34 cellular contexts compared by ENCODE assay signal in genomic region chr9:80041821-80042220, GRCh38.
"Had no signal": no experiment of that assay in that cellular context is flagged by ENCODE, and none has a peak within 500 bp of the region (broad histone marks: within the 10 kb centered on the region; RNA-seq: fewer than 3 reads in every experiment).

No MANE protein-coding gene starts in this region.

- H3K4me3 ChIP-seq: ascending aorta, cardiac muscle cell had no signal

- DNase-seq: activated B cell treated with CpG ODN at 0.5 μM for 24 hours; activated CD4-positive, alpha-beta memory T cell treated with anti-CD3 and anti-CD28 coated beads for 36 hours; activated CD4-positive, alpha-beta T cell treated with anti-CD3 and anti-CD28 coated beads for 4 hours; activated CD4-positive, alpha-beta T cell treated with anti-CD3 and anti-CD28 coated beads, Interleukin-2, amount 10 ng/mL, durations not matched to agents 24 days and 14 days; activated CD4-positive, alpha-beta T cell treated with anti-CD3 and anti-CD28 coated beads, Interleukin-2, amount 50 U/mL, for 1 hour; activated CD4-positive, alpha-beta T cell treated with anti-CD3 and anti-CD28 coated beads, Interleukin-2, amount 50 U/mL, for 4 hours; activated CD4-positive, CD25-positive, alpha-beta regulatory T cell treated with anti-CD3 and anti-CD28 coated beads, Interleukin-2, amount 50 U/mL, for 72 hours; activated CD8-positive, alpha-beta memory T cell treated with anti-CD3 and anti-CD28 coated beads, Interleukin-2, amount 10 ng/mL, durations not matched to agents 7 days and 5 days; activated CD8-positive, alpha-beta memory T cell treated with anti-CD3 and anti-CD28 coated beads, Interleukin-2, amount 50 U/mL, for 48 hours; activated CD8-positive, alpha-beta T cell treated with anti-CD3 and anti-CD28 coated beads for 36 hours; activated effector memory CD4-positive, alpha-beta T cell treated with Interleukin-2 at 50 U/mL for 16 hours; activated gamma-delta T cell; activated naive CD4-positive, alpha-beta T cell treated with anti-CD3 and anti-CD28 coated beads, Interleukin-2, amount 10 ng/mL, durations not matched to agents 7 days and 5 days; activated naive CD4-positive, alpha-beta T cell treated with Interleukin-2 at 50 U/mL for 16 hours; activated naive CD8-positive, alpha-beta T cell treated with anti-CD3 and anti-CD28 coated beads, Interleukin-2, amount 10 ng/mL, durations not matched to agents 7 days and 5 days; activated naive CD8-positive, alpha-beta T cell treated with anti-CD3 and anti-CD28 coated beads, Interleukin-2, amount 50 U/mL, for 24 hours; activated T-cell treated with anti-CD3 and anti-CD28 coated beads, Interleukin-2, amount 50 U/mL, for 24 hours; activated T-cell treated with anti-CD3 and anti-CD28 coated beads, Interleukin-2, amount 50 U/mL, for 48 hours; amygdala; anterior cingulate cortex; caudate nucleus; cerebellar nuclear complex; T-helper 1 cell; T-helper 9 cell had no signal

- H3K9me3 Mint-ChIP-seq: activated B cell treated with CpG ODN at 0.5 μM for 24 hours; activated CD4-positive, alpha-beta memory T cell treated with anti-CD3 and anti-CD28 coated beads for 36 hours; activated CD4-positive, alpha-beta T cell treated with anti-CD3 and anti-CD28 coated beads, Interleukin-2, amount 10 ng/mL, durations not matched to agents 24 days and 14 days; activated CD8-positive, alpha-beta T cell treated with anti-CD3 and anti-CD28 coated beads for 36 hours; activated naive CD4-positive, alpha-beta T cell treated with anti-CD3 and anti-CD28 coated beads, Interleukin-2, amount 10 ng/mL, durations not matched to agents 7 days and 5 days; activated naive CD4-positive, alpha-beta T cell treated with anti-CD3 and anti-CD28 coated beads, Interleukin-2, amount 50 U/mL, for 24 hours; activated naive CD8-positive, alpha-beta T cell treated with anti-CD3 and anti-CD28 coated beads, Interleukin-2, amount 10 ng/mL, durations not matched to agents 7 days and 5 days; activated naive CD8-positive, alpha-beta T cell treated with anti-CD3 and anti-CD28 coated beads, Interleukin-2, amount 50 U/mL, for 24 hours; activated T-cell treated with anti-CD3 and anti-CD28 coated beads, Interleukin-2, amount 50 U/mL, for 24 hours; activated T-helper 2 cell treated with anti-CD3 and anti-CD28 coated beads, Interferon-gamma antibody, Interleukin-2, Interleukin-4, amounts not matched to agents 10 μg/mL and 5 μg/mL and 100 μg/mL, durations not matched to agents 14 hours and 24 hours and 36 hours; central memory CD8-positive, alpha-beta T cell; T-helper 1 cell treated with Interleukin-12 subunit alpha and Interleukin-12 subunit beta and Interleukin-4 antibody, amounts not matched to agents 30 μg/mL and 1 μg/mL, for 36 hours; T-helper 2 cell treated with Interferon-gamma antibody and Interleukin-4, amounts not matched to agents 5 μg/mL and 100 μg/mL, for 36 hours had no signal

- H3K27ac Mint-ChIP-seq: activated B cell treated with CpG ODN at 0.5 μM for 24 hours; activated CD4-positive, alpha-beta memory T cell treated with anti-CD3 and anti-CD28 coated beads for 36 hours; activated CD4-positive, alpha-beta T cell treated with anti-CD3 and anti-CD28 coated beads, Interleukin-2, amount 10 ng/mL, durations not matched to agents 24 days and 14 days; activated CD8-positive, alpha-beta memory T cell treated with anti-CD3 and anti-CD28 coated beads, Interleukin-2, amount 10 ng/mL, durations not matched to agents 7 days and 5 days; activated CD8-positive, alpha-beta T cell treated with anti-CD3 and anti-CD28 coated beads for 36 hours; activated naive CD4-positive, alpha-beta T cell treated with anti-CD3 and anti-CD28 coated beads, Interleukin-2, amount 10 ng/mL, durations not matched to agents 7 days and 5 days; activated naive CD4-positive, alpha-beta T cell treated with anti-CD3 and anti-CD28 coated beads, Interleukin-2, amount 50 U/mL, for 24 hours; activated naive CD8-positive, alpha-beta T cell; activated naive CD8-positive, alpha-beta T cell treated with anti-CD3 and anti-CD28 coated beads, Interleukin-2, amount 10 ng/mL, durations not matched to agents 7 days and 5 days; activated naive CD8-positive, alpha-beta T cell treated with anti-CD3 and anti-CD28 coated beads, Interleukin-2, amount 50 U/mL, for 24 hours; activated T-cell treated with anti-CD3 and anti-CD28 coated beads, Interleukin-2, amount 50 U/mL, for 24 hours; activated T-helper 2 cell treated with anti-CD3 and anti-CD28 coated beads, Interferon-gamma antibody, Interleukin-2, Interleukin-4, amounts not matched to agents 10 μg/mL and 5 μg/mL and 100 μg/mL, durations not matched to agents 14 hours and 24 hours and 36 hours; brain; T-helper 1 cell treated with Interleukin-12 subunit alpha and Interleukin-12 subunit beta and Interleukin-4 antibody, amounts not matched to agents 30 μg/mL and 1 μg/mL, for 36 hours; T-helper 2 cell treated with Interferon-gamma antibody and Interleukin-4, amounts not matched to agents 5 μg/mL and 100 μg/mL, for 36 hours had no signal

- H3K36me3 ChIP-seq: ascending aorta, cardiac muscle cell had no signal

- H3K4me1 Mint-ChIP-seq: activated B cell treated with CpG ODN at 0.5 μM for 24 hours; activated CD4-positive, alpha-beta T cell treated with anti-CD3 and anti-CD28 coated beads, Interleukin-2, amount 10 ng/mL, durations not matched to agents 24 days and 14 days; activated CD8-positive, alpha-beta memory T cell treated with anti-CD3 and anti-CD28 coated beads, Interleukin-2, amount 10 ng/mL, durations not matched to agents 7 days and 5 days; activated naive CD4-positive, alpha-beta T cell treated with anti-CD3 and anti-CD28 coated beads, Interleukin-2, amount 10 ng/mL, durations not matched to agents 7 days and 5 days; activated naive CD4-positive, alpha-beta T cell treated with anti-CD3 and anti-CD28 coated beads, Interleukin-2, amount 50 U/mL, for 24 hours; activated naive CD8-positive, alpha-beta T cell treated with anti-CD3 and anti-CD28 coated beads, Interleukin-2, amount 10 ng/mL, durations not matched to agents 7 days and 5 days; central memory CD8-positive, alpha-beta T cell had no signal

- H3K27me3 ChIP-seq: ascending aorta had no signal

- H3K9me3 ChIP-seq: ascending aorta had no signal

- H3K4me3 Mint-ChIP-seq: activated B cell treated with CpG ODN at 0.5 μM for 24 hours; activated CD4-positive, alpha-beta memory T cell treated with anti-CD3 and anti-CD28 coated beads for 36 hours; activated CD4-positive, alpha-beta T cell treated with anti-CD3 and anti-CD28 coated beads, Interleukin-2, amount 10 ng/mL, durations not matched to agents 24 days and 14 days; activated CD8-positive, alpha-beta memory T cell treated with anti-CD3 and anti-CD28 coated beads, Interleukin-2, amount 10 ng/mL, durations not matched to agents 7 days and 5 days; activated CD8-positive, alpha-beta T cell treated with anti-CD3 and anti-CD28 coated beads for 36 hours; activated naive CD4-positive, alpha-beta T cell treated with anti-CD3 and anti-CD28 coated beads, Interleukin-2, amount 10 ng/mL, durations not matched to agents 7 days and 5 days; activated naive CD4-positive, alpha-beta T cell treated with anti-CD3 and anti-CD28 coated beads, Interleukin-2, amount 50 U/mL, for 24 hours; activated naive CD8-positive, alpha-beta T cell; activated naive CD8-positive, alpha-beta T cell treated with anti-CD3 and anti-CD28 coated beads, Interleukin-2, amount 10 ng/mL, durations not matched to agents 7 days and 5 days; activated naive CD8-positive, alpha-beta T cell treated with anti-CD3 and anti-CD28 coated beads, Interleukin-2, amount 50 U/mL, for 24 hours; activated T-cell treated with anti-CD3 and anti-CD28 coated beads, Interleukin-2, amount 50 U/mL, for 24 hours; brain; central memory CD8-positive, alpha-beta T cell; T-helper 1 cell treated with Interleukin-12 subunit alpha and Interleukin-12 subunit beta and Interleukin-4 antibody, amounts not matched to agents 30 μg/mL and 1 μg/mL, for 36 hours; T-helper 2 cell treated with Interferon-gamma antibody and Interleukin-4, amounts not matched to agents 5 μg/mL and 100 μg/mL, for 36 hours had no signal

- H3K27me3 Mint-ChIP-seq: activated B cell treated with CpG ODN at 0.5 μM for 24 hours; activated CD4-positive, alpha-beta memory T cell treated with anti-CD3 and anti-CD28 coated beads for 36 hours; activated CD4-positive, alpha-beta T cell treated with anti-CD3 and anti-CD28 coated beads, Interleukin-2, amount 10 ng/mL, durations not matched to agents 24 days and 14 days; activated CD8-positive, alpha-beta memory T cell treated with anti-CD3 and anti-CD28 coated beads, Interleukin-2, amount 10 ng/mL, durations not matched to agents 7 days and 5 days; activated CD8-positive, alpha-beta T cell treated with anti-CD3 and anti-CD28 coated beads for 36 hours; activated naive CD4-positive, alpha-beta T cell treated with anti-CD3 and anti-CD28 coated beads, Interleukin-2, amount 10 ng/mL, durations not matched to agents 7 days and 5 days; activated naive CD8-positive, alpha-beta T cell; activated naive CD8-positive, alpha-beta T cell treated with anti-CD3 and anti-CD28 coated beads, Interleukin-2, amount 10 ng/mL, durations not matched to agents 7 days and 5 days; activated T-cell treated with anti-CD3 and anti-CD28 coated beads, Interleukin-2, amount 50 U/mL, for 24 hours had no signal

- H3K27ac ChIP-seq: ascending aorta, cardiac muscle cell, VCaP had no signal

- H3K36me3 Mint-ChIP-seq: activated CD4-positive, alpha-beta memory T cell treated with anti-CD3 and anti-CD28 coated beads for 36 hours; activated CD8-positive, alpha-beta memory T cell treated with anti-CD3 and anti-CD28 coated beads, Interleukin-2, amount 10 ng/mL, durations not matched to agents 7 days and 5 days; activated naive CD4-positive, alpha-beta T cell treated with anti-CD3 and anti-CD28 coated beads, Interleukin-2, amount 10 ng/mL, durations not matched to agents 7 days and 5 days; activated naive CD4-positive, alpha-beta T cell treated with anti-CD3 and anti-CD28 coated beads, Interleukin-2, amount 50 U/mL, for 24 hours; activated naive CD8-positive, alpha-beta T cell; activated naive CD8-positive, alpha-beta T cell treated with anti-CD3 and anti-CD28 coated beads, Interleukin-2, amount 10 ng/mL, durations not matched to agents 7 days and 5 days; brain had no signal

- ATAC-seq: activated CD8-positive, alpha-beta memory T cell treated with anti-CD3 and anti-CD28 coated beads, Interleukin-2, amount 10 ng/mL, durations not matched to agents 7 days and 5 days; activated CD8-positive, alpha-beta T cell treated with anti-CD3 and anti-CD28 coated beads for 36 hours; activated naive CD8-positive, alpha-beta T cell treated with anti-CD3 and anti-CD28 coated beads, Interleukin-2, amount 50 U/mL, for 24 hours had no signal

- H3K4me1 ChIP-seq: ascending aorta had no signal
